In genomic region chr4:138851626-138852443, GRCh38 we compare ENCODE assay signal across 14 cellular contexts.
DNase-seq lines count a peak whose midpoint lies in the region; ATAC-seq, FAIRE-seq and TF ChIP-seq lines count a peak whose summit lies in the region.
"Had no signal": no experiment of that assay in that cellular context is flagged by ENCODE, and none has a peak within 500 bp of the region (broad histone marks: within the 10 kb centered on the region; RNA-seq: fewer than 3 reads in every experiment).

No MANE protein-coding gene starts in this region.

- FAIRE-seq in endothelial cell of umbilical vein (lab: Jason Lieb, UNC), result no peak
- FAIRE-seq: kidney had no signal

- H3K4me2 ChIP-seq in GM23338, result peak overlapping the region; percentile 70
- H3K4me2 ChIP-seq in endothelial cell of umbilical vein (ENCODE audit: insufficient read depth, low read length), result no peak overlapping the region
- H3K4me2 ChIP-seq in osteoblast (ENCODE audit: insufficient read depth, low read length), result peak overlapping the region; percentile 28

- H3K9me1 ChIP-seq in endothelial cell of umbilical vein (replicated peaks; ENCODE audit: control insufficient read depth, extremely low read depth, insufficient read depth, low read length), result no peaks in the 10 kb centered on the region

- dilution Hi-C loops in endothelial cell of umbilical vein (cut with MboI; ENCODE audit: extremely low pct_ligation_motif_present, low sequenced_read_pairs), result no loop called here

- peaks cover 21% of the 10 kb centered on the region for H3K9me3 Mint-ChIP-seq in GM23338
- H3K9me3 Mint-ChIP-seq: activated CD8-positive, alpha-beta T cell treated with anti-CD3 and anti-CD28 coated beads for 36 hours; activated naive CD8-positive, alpha-beta T cell treated with anti-CD3 and anti-CD28 coated beads, Interleukin-2, amount 10 ng/mL, durations not matched to agents 7 days and 5 days had no signal

- peaks cover 4% of the 10 kb centered on the region; the same call in 1 of the 2 replicates for H3K36me3 ChIP-seq in GM23338 (ENCODE audit: insufficient read depth)
- H3K36me3 ChIP-seq in endothelial cell of umbilical vein (ENCODE audit: control insufficient read depth in 2 of 2, extremely low read depth in 1 of 2, insufficient read depth in 2 of 2, low read length in 2 of 2), result no peaks in the 10 kb centered on the region
- H3K36me3 ChIP-seq in osteoblast (ENCODE audit: insufficient read depth, low read length), result no peaks in the 10 kb centered on the region
- H3K36me3 ChIP-seq in transverse colon, result no peaks in the 10 kb centered on the region

- no peaks in the 10 kb centered on the region for H4K20me1 ChIP-seq in GM23338 (replicated peaks; ENCODE audit: insufficient read depth)
- no peaks in the 10 kb centered on the region for H4K20me1 ChIP-seq in endothelial cell of umbilical vein (replicated peaks; ENCODE audit: control insufficient read depth, extremely low read depth, insufficient read depth, low read length)
- H4K20me1 ChIP-seq in osteoblast (ENCODE audit: insufficient read depth, low read length), result no peaks in the 10 kb centered on the region

- TF ChIP-seq CTCF in GM23338 (conservative IDR thresholded peaks at IDR 0.05; ENCODE audit: low read depth in 2 of 2) (0 out of 4 replicates have a peak, but pooled peaks of 1 of the 2 experiments have one; percentile 17), endothelial cell of umbilical vein (IDR thresholded peaks at IDR 0.05; ENCODE audit: extremely low read depth in 1 of 2, insufficient read depth in 1 of 2, low read depth in 1 of 2, low read length in 2 of 2) (no peak), osteoblast (IDR thresholded peaks at IDR 0.05; ENCODE audit: extremely low read depth, low read depth, low read length) (no peak), transverse colon (IDR thresholded peaks at IDR 0.05) (no peak)

- peaks cover 14% of the 10 kb centered on the region for H3K36me3 Mint-ChIP-seq in GM23338 (ENCODE audit: low read depth)
- H3K36me3 Mint-ChIP-seq: activated naive CD8-positive, alpha-beta T cell treated with anti-CD3 and anti-CD28 coated beads, Interleukin-2, amount 10 ng/mL, durations not matched to agents 7 days and 5 days had no signal

- H3K9me2 ChIP-seq in GM23338 (ENCODE audit: insufficient read depth), result peaks cover 5% of the 10 kb centered on the region; the same call in 1 of the 2 replicates

- H3K4me3 ChIP-seq in GM23338 (peak overlapping the region; percentile 44), endothelial cell of umbilical vein (replicated peaks in 1 of 3; ENCODE audit: insufficient read depth in 1 of 3, low read depth in 1 of 3, low read length in 3 of 3) (no peak overlapping the region), osteoblast (ENCODE audit: insufficient read depth, low read length) (no peak overlapping the region), transverse colon (no peak overlapping the region)

- CTCF ChIA-PET in endothelial cell of umbilical vein (lab: Charles Lee), result interaction anchor here (0.9 to 2.0 kb wide), 2 partner anchors 10 to 19 kb away, joined by 3 to 9 read pairs; no protein-coding TSS in a partner anchor

- H3K4me3 Mint-ChIP-seq in GM23338, result peak overlapping the region; percentile 64
- H3K4me3 Mint-ChIP-seq: activated CD8-positive, alpha-beta T cell treated with anti-CD3 and anti-CD28 coated beads for 36 hours; activated naive CD8-positive, alpha-beta T cell treated with anti-CD3 and anti-CD28 coated beads, Interleukin-2, amount 10 ng/mL, durations not matched to agents 7 days and 5 days had no signal

- ATAC-seq in GM23338 (peak; percentile 98), GM19463 (IDR thresholded peaks at IDR 0.05; ENCODE audit: unreplicated experiment) (no peak), GM19035 (IDR thresholded peaks at IDR 0.05; ENCODE audit: unreplicated experiment) (no peak), GM18519 (IDR thresholded peaks at IDR 0.05; ENCODE audit: low FRiP score, unreplicated experiment) (no peak)
- ATAC-seq: activated CD8-positive, alpha-beta T cell treated with anti-CD3 and anti-CD28 coated beads for 36 hours had no signal

- H3K27me3 ChIP-seq in GM23338 (ENCODE audit: insufficient read depth) (no peaks in the 10 kb centered on the region), endothelial cell of umbilical vein (ENCODE audit: control insufficient read depth in 2 of 2, insufficient read depth in 2 of 2, low read length in 2 of 2) (peaks cover 10 to 14% of the 10 kb centered on the region in 2 experiments), osteoblast (ENCODE audit: insufficient read depth, low read length) (peaks cover 18% of the 10 kb centered on the region), transverse colon (peaks cover 3% of the 10 kb centered on the region)

- H3K9ac ChIP-seq in endothelial cell of umbilical vein (replicated peaks; ENCODE audit: extremely low read depth, insufficient read depth, low read length), result no peak overlapping the region

- H3K4me1 Mint-ChIP-seq in GM23338, result peaks cover 19% of the 10 kb centered on the region
- H3K4me1 Mint-ChIP-seq: activated naive CD8-positive, alpha-beta T cell treated with anti-CD3 and anti-CD28 coated beads, Interleukin-2, amount 10 ng/mL, durations not matched to agents 7 days and 5 days had no signal

- H3F3A ChIP-seq in GM23338 (replicated peaks; ENCODE audit: low read depth), result no peaks in the 10 kb centered on the region

- in situ Hi-C loops in transverse colon (cut with MboI; ENCODE audit: low pct_ligation_motif_present in 1 of 4, low pct_unique_long_range_greater_than_20kb in 1 of 4, low sequenced_read_pairs in 3 of 4), result loop anchor here in 2 of 4 donors (25.0 kb wide), 1 partner anchor 815 kb away; no protein-coding TSS in a partner anchor

- peak; percentile 60 for DNase-seq in GM23338 (ENCODE audit: low spot score)
- peak; percentile 74 for DNase-seq in NCI-H226
- no peak for DNase-seq in endothelial cell of umbilical vein (ENCODE audit: low read depth, low spot score)
- DNase-seq in osteoblast (ENCODE audit: insufficient read length, low spot score, missing footprints), result no peak
- DNase-seq in transverse colon, result no peak
- DNase-seq: activated CD8-positive, alpha-beta T cell treated with anti-CD3 and anti-CD28 coated beads for 36 hours; activated naive CD8-positive, alpha-beta T cell treated with anti-CD3 and anti-CD28 coated beads, Interleukin-2, amount 10 ng/mL, durations not matched to agents 7 days and 5 days; effector CD8-positive, alpha-beta T cell; kidney; NCI-H524 treated with DMSO at 0.1 percent for 48 hours; stimulated activated CD4-positive, alpha-beta T cell treated with anti-CD3 and anti-CD28 coated beads, Interleukin-4, amount 100 ng/mL, for 24 hours had no signal

- peaks cover 3% of the 10 kb centered on the region for H3K27me3 Mint-ChIP-seq in GM23338 (ENCODE audit: insufficient read depth, low read depth, poor library complexity)

- no TSS peak for BruUV-seq in endothelial cell of umbilical vein (replicated peaks; lab: Mats Ljungman, UMichigan)

- POLR2A ChIA-PET in endothelial cell of umbilical vein (lab: Charles Lee), result no interaction called here

- TF ChIP-seq POLR2A in endothelial cell of umbilical vein (IDR thresholded peaks at IDR 0.05; ENCODE audit: low read depth, low read length) (no peak), transverse colon (IDR thresholded peaks at IDR 0.05) (no peak)

- H3K4me1 ChIP-seq in GM23338 (ENCODE audit: insufficient read depth) (peaks cover 21% of the 10 kb centered on the region), endothelial cell of umbilical vein (ENCODE audit: control insufficient read depth, extremely low read depth, insufficient read depth, low read length) (no peaks in the 10 kb centered on the region), osteoblast (ENCODE audit: insufficient read depth, low read length) (no peaks in the 10 kb centered on the region), transverse colon (no peaks in the 10 kb centered on the region)

- no peak overlapping the region for H3K27ac Mint-ChIP-seq in GM23338
- H3K27ac Mint-ChIP-seq: activated CD8-positive, alpha-beta T cell treated with anti-CD3 and anti-CD28 coated beads for 36 hours; activated naive CD8-positive, alpha-beta T cell treated with anti-CD3 and anti-CD28 coated beads, Interleukin-2, amount 10 ng/mL, durations not matched to agents 7 days and 5 days had no signal

- H3K9me3 ChIP-seq in endothelial cell of umbilical vein (replicated peaks; ENCODE audit: control insufficient read depth, insufficient read depth, low read length) (no peaks in the 10 kb centered on the region), osteoblast (ENCODE audit: low read depth, low read length) (no peaks in the 10 kb centered on the region), transverse colon (no peaks in the 10 kb centered on the region)

- H3K27ac ChIP-seq in GM23338 (ENCODE audit: low read depth) (no peak overlapping the region), endothelial cell of umbilical vein (ENCODE audit: insufficient read depth, low read depth, low read length) (no peak overlapping the region), osteoblast (ENCODE audit: low read depth, low read length) (no peak overlapping the region), transverse colon (no peak overlapping the region)

- 29 to 43% methylated on average over 11 to 15 of the region's 15 CpGs for WGBS in transverse colon (ENCODE audit: low coverage in 1 of 2), 2 donors

- TF ChIP-seq EP300 in transverse colon (IDR thresholded peaks at IDR 0.05; ENCODE audit: low read depth), result no peak

- intact Hi-C loops in endothelial cell of umbilical vein (cut with micrococcal nuclease), result no loop called here
- intact Hi-C loops in transverse colon (cut with DNase I; ENCODE audit: low total_unique reads), result no loop called here

- H2AFZ ChIP-seq in GM23338 (peak overlapping the region; percentile 56; the same call in 1 of the 2 replicates), endothelial cell of umbilical vein (ENCODE audit: low read depth, low read length) (no peak overlapping the region), osteoblast (ENCODE audit: low read length) (no peak overlapping the region)

- H3K79me2 ChIP-seq in GM23338 (replicated peaks; ENCODE audit: insufficient read depth) (no peaks in the 10 kb centered on the region), endothelial cell of umbilical vein (ENCODE audit: control insufficient read depth, insufficient read depth, low read length) (no peaks in the 10 kb centered on the region), osteoblast (ENCODE audit: insufficient read depth, low read length) (no peaks in the 10 kb centered on the region)

TF ChIP-seq in GM23338, 12 proteins besides CTCF, POLR2A, EP300 and RAD21 (continues in another document):
- TF ChIP-seq JUNB (IDR thresholded peaks at IDR 0.05; ENCODE audit: unreplicated experiment) (no peak), CREB1 (CRISPR knock-in tag; IDR thresholded peaks at IDR 0.05; ENCODE audit: low read depth) (no peak)

TF ChIP-seq in endothelial cell of umbilical vein, 7 proteins besides CTCF, POLR2A, EP300 and RAD21:
- no peak for TF ChIP-seq POLR2AphosphoS5 (IDR thresholded peaks at IDR 0.05; ENCODE audit: insufficient read depth, low read depth, low read length)
- peak; percentile 12 for TF ChIP-seq EZH2 (IDR thresholded peaks at IDR 0.05; ENCODE audit: borderline replicate concordance, low read depth, low read length, severe bottlenecking)
- TF ChIP-seq MYC (IDR thresholded peaks at IDR 0.05; ENCODE audit: low read depth, low read length), result no peak

Comparison
In these comparisons a context has a peak if more than half of its experiments do, and no peak if none do; other contexts are left out.
1. DNase-seq: peak in GM23338 (single experiment) and NCI-H226 (single experiment); none in endothelial cell of umbilical vein (single experiment), osteoblast (single experiment) and transverse colon (single experiment).